In the genomic region with DNA sequence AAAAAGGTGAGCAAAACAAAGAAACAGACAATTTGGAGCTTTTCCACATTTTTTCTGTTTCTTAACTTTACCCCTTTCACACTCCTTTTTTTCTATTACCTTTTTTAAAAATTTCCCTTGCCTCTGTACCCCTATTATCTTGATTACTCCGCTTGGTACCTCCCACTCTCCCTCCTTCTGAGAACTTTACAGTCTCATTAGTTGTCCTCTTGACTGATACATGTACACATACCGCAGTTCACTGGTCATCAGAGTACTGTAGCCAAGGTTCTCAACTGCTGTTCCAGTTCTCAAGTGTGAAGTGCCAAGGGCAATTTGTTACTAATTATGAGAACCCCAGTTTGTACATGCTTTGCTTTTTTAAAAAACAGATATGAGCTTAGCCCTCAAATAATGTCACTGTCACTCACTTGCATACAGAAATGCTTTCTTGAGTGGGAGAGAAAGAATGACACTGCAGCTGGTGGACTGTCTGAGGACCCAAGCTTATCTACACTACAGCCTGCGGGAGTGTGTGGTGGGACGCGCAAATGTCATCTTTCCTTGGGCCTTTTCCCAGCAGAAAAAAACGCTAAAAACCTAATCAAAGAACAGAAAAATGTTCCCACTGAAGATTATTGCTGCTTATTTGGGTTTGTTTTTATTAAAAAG, we compare ENCODE assay signal across 18 cellular contexts.
DNase-seq lines count a peak whose midpoint lies in the region; ATAC-seq, FAIRE-seq and TF ChIP-seq lines count a peak whose summit lies in the region.
"Had no signal": no experiment of that assay in that cellular context is flagged by ENCODE, and none has a peak within 500 bp of the region (broad histone marks: within the 10 kb centered on the region; RNA-seq: fewer than 3 reads in every experiment).

No MANE protein-coding gene starts in this region.

- no peak for DNase-seq in right lobe of liver
- peak; percentile 85 for DNase-seq in fibroblast of mammary gland (ENCODE audit: low read depth)
- no peak for DNase-seq in NCI-H748 treated with DMSO at 0.1 percent for 48 hours (lab: John Stamatoyannopoulos, UW)
- no peak for DNase-seq in gastrocnemius medialis
- no peak for DNase-seq in HPDE6-E6E7 (ENCODE audit: extremely low spot score)
- DNase-seq in RCC 7860 (ENCODE audit: low spot score), result no peak
- DNase-seq: activated CD8-positive, alpha-beta memory T cell treated with anti-CD3 and anti-CD28 coated beads, Interleukin-2, amount 50 U/mL, for 48 hours; activated naive CD4-positive, alpha-beta T cell treated with Interleukin-2 at 50 U/mL for 16 hours; NCI-H2081 treated with DMSO at 0.1 percent for 48 hours; NCI-H82; occipital lobe; T-helper 2 cell had no signal

- in situ Hi-C loops in gastrocnemius medialis (cut with MboI; ENCODE audit: low sequenced_read_pairs in 4 of 4), result no loop called here

- TF ChIP-seq POLR2A in right lobe of liver (IDR thresholded peaks at IDR 0.05) (no peak), gastrocnemius medialis (IDR thresholded peaks at IDR 0.05) (no peak)

- no peak for FAIRE-seq in RCC 7860 (lab: Jason Lieb, UNC)
- FAIRE-seq: A204.1, HTR-8/SVneo had no signal

- no peaks in the 10 kb centered on the region for H3K9me3 ChIP-seq in liver (ENCODE audit: control insufficient read depth in 4 of 4, low read length in 3 of 4)
- H3K9me3 ChIP-seq in right lobe of liver, result no peaks in the 10 kb centered on the region
- H3K9me3 ChIP-seq in muscle layer of colon (ENCODE audit: low read length), result no peaks in the 10 kb centered on the region
- H3K9me3 ChIP-seq in gastrocnemius medialis, result no peaks in the 10 kb centered on the region
- H3K9me3 ChIP-seq: suprapubic skin had no signal

- H3K36me3 ChIP-seq in liver (ENCODE audit: control insufficient read depth in 4 of 4, insufficient read depth in 3 of 4, low read depth in 1 of 4, low read length in 3 of 4), result no peaks in the 10 kb centered on the region
- H3K36me3 ChIP-seq in right lobe of liver, result no peaks in the 10 kb centered on the region
- H3K36me3 ChIP-seq in muscle layer of colon (ENCODE audit: insufficient read depth, low read length), result no peaks in the 10 kb centered on the region
- no peaks in the 10 kb centered on the region for H3K36me3 ChIP-seq in gastrocnemius medialis
- H3K36me3 ChIP-seq: suprapubic skin had no signal

- H3K27ac ChIP-seq in liver (ENCODE audit: low read depth in 1 of 2, low read length in 2 of 2), result no peak overlapping the region
- H3K27ac ChIP-seq in right lobe of liver, result no peak overlapping the region
- peak overlapping the region; percentile 61 for H3K27ac ChIP-seq in muscle layer of colon (ENCODE audit: low read depth, low read length)
- no peak overlapping the region for H3K27ac ChIP-seq in gastrocnemius medialis
- H3K27ac ChIP-seq: RWPE1, suprapubic skin had no signal

- H3K9ac ChIP-seq in liver (ENCODE audit: low read depth in 1 of 2, low read length in 2 of 2), result no peak overlapping the region
- H3K9ac ChIP-seq in muscle layer of colon (ENCODE audit: low read length), result no peak overlapping the region

- ATAC-seq in right lobe of liver, result no peak
- ATAC-seq in gastrocnemius medialis, result no peak

- intact Hi-C loops in right lobe of liver (cut with DNase I), result no loop called here
- intact Hi-C loops in gastrocnemius medialis (cut with DNase I; ENCODE audit: low total_unique reads), result no loop called here

- H3K27me3 ChIP-seq in liver (ENCODE audit: control insufficient read depth in 4 of 4, insufficient read depth in 4 of 4, low read length in 3 of 4) (no peaks in the 10 kb centered on the region), right lobe of liver (no peaks in the 10 kb centered on the region), muscle layer of colon (ENCODE audit: control insufficient read depth in 1 of 2, insufficient read depth in 2 of 2, low read length in 2 of 2) (no peaks in the 10 kb centered on the region), gastrocnemius medialis (no peaks in the 10 kb centered on the region)
- H3K27me3 ChIP-seq: suprapubic skin had no signal

- WGBS in liver, result 88% methylated on average over 6 of the region's 6 CpGs
- WGBS in right lobe of liver (ENCODE audit: insufficient coverage, low coverage, low lambda C conversion rate, missing lambda C conversion rate), result 73% methylated on average over 6 of the region's 6 CpGs

- H3K4me3 ChIP-seq in liver (ENCODE audit: low read depth in 1 of 3, low read length in 3 of 3) (no peak overlapping the region), right lobe of liver (no peak overlapping the region), fibroblast of mammary gland (ENCODE audit: control insufficient read depth, low read depth, low read length) (no peak overlapping the region), muscle layer of colon (ENCODE audit: low read depth in 1 of 2, low read length in 2 of 2) (no peak overlapping the region), gastrocnemius medialis (no peak overlapping the region)
- H3K4me3 ChIP-seq: suprapubic skin had no signal

- no peak for TF ChIP-seq RAD21 in liver (IDR thresholded peaks at IDR 0.05)

- H3K4me1 ChIP-seq in liver (ENCODE audit: control insufficient read depth in 4 of 4, insufficient read depth in 4 of 4, low read length in 3 of 4) (no peaks in the 10 kb centered on the region), right lobe of liver (no peaks in the 10 kb centered on the region), muscle layer of colon (ENCODE audit: insufficient read depth, low read length) (peaks cover 43% of the 10 kb centered on the region), gastrocnemius medialis (peaks cover 0 to 10% of the 10 kb centered on the region in 2 donors)

- no peak for TF ChIP-seq CTCF in liver (IDR thresholded peaks at IDR 0.05; ENCODE audit: low read depth, low read length, missing input control)
- no peak for TF ChIP-seq CTCF in right lobe of liver (IDR thresholded peaks at IDR 0.05)
- TF ChIP-seq CTCF in fibroblast of mammary gland (conservative IDR thresholded peaks at IDR 0.05; ENCODE audit: control insufficient read depth, insufficient read depth, low read depth, low read length), result no peak
- no peak for TF ChIP-seq CTCF in gastrocnemius medialis (IDR thresholded peaks at IDR 0.05 in 4 of 5, conservative IDR thresholded peaks at IDR 0.05 in 1 of 5)

TF ChIP-seq in liver, 16 proteins besides CTCF, POLR2A, EP300 and RAD21:
- TF ChIP-seq NR2F2 (IDR thresholded peaks at IDR 0.05), result peak; percentile 10
- no peak for TF ChIP-seq FOXA2 (IDR thresholded peaks at IDR 0.05)
